ENCODE assay signal across 8 cellular contexts in genomic region chr22:44181033-44181911, GRCh38. TPM values are rescaled to one million over a fixed set of nuclear protein-coding genes. Genes with fewer than 3 reads are reported as not detected.
DNase-seq lines count a peak whose midpoint lies in the region; ATAC-seq and TF ChIP-seq lines count a peak whose summit lies in the region.

No MANE protein-coding gene starts in this region.

- H3K36me3 ChIP-seq in upper lobe of right lung (no peaks in the 10 kb centered on the region), WERI-Rb-1 (no peaks in the 10 kb centered on the region)

- intact Hi-C loops in upper lobe of right lung (cut with DNase I), result no loop called here

- peak; percentile 57 for ATAC-seq in activated naive CD8-positive, alpha-beta T cell treated with anti-CD3 and anti-CD28 coated beads, Interleukin-2, amount 10 ng/mL, durations not matched to agents 7 days and 5 days (ENCODE audit: low read depth)
- ATAC-seq in upper lobe of right lung (peak; percentile 62), HG02981 (IDR thresholded peaks at IDR 0.05; ENCODE audit: unreplicated experiment) (no peak)

- H3K27me3 ChIP-seq in upper lobe of right lung (peaks cover 8% of the 10 kb centered on the region), WERI-Rb-1 (ENCODE audit: insufficient read depth, low read depth, severe bottlenecking) (no peaks in the 10 kb centered on the region)

- H3K27me3 Mint-ChIP-seq in activated naive CD8-positive, alpha-beta T cell treated with anti-CD3 and anti-CD28 coated beads, Interleukin-2, amount 10 ng/mL, durations not matched to agents 7 days and 5 days, result peaks cover 8% of the 10 kb centered on the region
- peaks cover 3% of the 10 kb centered on the region for H3K27me3 Mint-ChIP-seq in nephron progenitor cell (ENCODE audit: low read depth, poor library complexity)

- H3K36me3 Mint-ChIP-seq in activated naive CD8-positive, alpha-beta T cell treated with anti-CD3 and anti-CD28 coated beads, Interleukin-2, amount 10 ng/mL, durations not matched to agents 7 days and 5 days, result peaks cover 6% of the 10 kb centered on the region
- H3K36me3 Mint-ChIP-seq in nephron progenitor cell (ENCODE audit: low read depth), result no peaks in the 10 kb centered on the region

- POLR2A ChIA-PET in activated naive CD8-positive, alpha-beta T cell treated with anti-CD3 and anti-CD28 coated beads, Interleukin-2, amount 10 ng/mL, durations not matched to agents 7 days and 5 days (lab: Charles Lee), result interaction anchor here (0.6 to 3.1 kb wide), 28 partner anchors 9 to 547 kb away, joined by 3 to 14 read pairs (median 4); partner anchors contain the start of genes PARVB and SAMM50

- H3K27ac ChIP-seq in upper lobe of right lung (peak overlapping the region; percentile 84), WERI-Rb-1 (no peak overlapping the region)

- H3K4me3 ChIP-seq in upper lobe of right lung (peak overlapping the region; percentile 48), WERI-Rb-1 (ENCODE audit: low read depth, low read length) (no peak overlapping the region)

- peak overlapping the region; percentile 96 for H3K27ac Mint-ChIP-seq in activated naive CD8-positive, alpha-beta T cell treated with anti-CD3 and anti-CD28 coated beads, Interleukin-2, amount 10 ng/mL, durations not matched to agents 7 days and 5 days
- peak overlapping the region; percentile 3 for H3K27ac Mint-ChIP-seq in nephron progenitor cell

- TF ChIP-seq POLR2A in GM18951 (IDR thresholded peaks at IDR 0.05; ENCODE audit: extremely low read depth, insufficient read depth, insufficient read length), result peak; percentile 59

- TF ChIP-seq CTCF in nephron progenitor cell (IDR thresholded peaks at IDR 0.05) (no peak), upper lobe of right lung (IDR thresholded peaks at IDR 0.05) (no peak), WERI-Rb-1 (IDR thresholded peaks at IDR 0.05; ENCODE audit: low read depth, low read length) (no peak)

- H3K4me3 Mint-ChIP-seq in activated naive CD8-positive, alpha-beta T cell treated with anti-CD3 and anti-CD28 coated beads, Interleukin-2, amount 10 ng/mL, durations not matched to agents 7 days and 5 days, result peak overlapping the region; percentile 97
- no peak overlapping the region for H3K4me3 Mint-ChIP-seq in nephron progenitor cell

- in situ Hi-C loops in GM18951 (cut with MboI; ENCODE audit: low sequenced_read_pairs, unreplicated experiment), result no loop called here

- H3K4me1 ChIP-seq in upper lobe of right lung, result peaks cover 6% of the 10 kb centered on the region

- DNase-seq in T-helper 1 cell (peak in 4 of 5 donors; percentile 44 to 65 (median 53)), nephron progenitor cell (no peak), upper lobe of right lung (peak; percentile 76), NCI-H446 (lab: John Stamatoyannopoulos, UW) (no peak), WERI-Rb-1 (no peak)
- DNase-seq in activated naive CD8-positive, alpha-beta T cell treated with anti-CD3 and anti-CD28 coated beads, Interleukin-2, amount 10 ng/mL, durations not matched to agents 7 days and 5 days, result peak; percentile 75

- H3K9me3 Mint-ChIP-seq in activated naive CD8-positive, alpha-beta T cell treated with anti-CD3 and anti-CD28 coated beads, Interleukin-2, amount 10 ng/mL, durations not matched to agents 7 days and 5 days, result no peaks in the 10 kb centered on the region
- H3K9me3 Mint-ChIP-seq in nephron progenitor cell, result no peaks in the 10 kb centered on the region

- H3K4me1 Mint-ChIP-seq in activated naive CD8-positive, alpha-beta T cell treated with anti-CD3 and anti-CD28 coated beads, Interleukin-2, amount 10 ng/mL, durations not matched to agents 7 days and 5 days, result peaks cover 21% of the 10 kb centered on the region
- H3K4me1 Mint-ChIP-seq in nephron progenitor cell, result peaks cover 52% of the 10 kb centered on the region

- H3K9me3 ChIP-seq in upper lobe of right lung (no peaks in the 10 kb centered on the region), WERI-Rb-1 (ENCODE audit: severe bottlenecking) (no peaks in the 10 kb centered on the region)

RNA-seq across cellular contexts. Expression of gene PARVG, which starts 0.5 kb away (rescaled TPM):
- 100 to 1,000 TPM; 238 to 241 TPM for total RNA-seq in activated naive CD8-positive, alpha-beta T cell treated with anti-CD3 and anti-CD28 coated beads, Interleukin-2, amount 10 ng/mL, durations not matched to agents 7 days and 5 days
- 65.9 TPM for total RNA-seq in upper lobe of right lung

Comparison
In these comparisons a context has a peak if more than half of its experiments do, and no peak if none do; other contexts are left out.
1. DNase-seq: peak in T-helper 1 cell (4 of 5), activated naive CD8-positive, alpha-beta T cell treated with anti-CD3 and anti-CD28 coated beads, Interleukin-2, amount 10 ng/mL, durations not matched to agents 7 days and 5 days (single experiment) and upper lobe of right lung (single experiment); none in nephron progenitor cell (single experiment), NCI-H446 (0 of 2) and WERI-Rb-1 (single experiment).